Comparison of ENCODE assay signal across 7 cellular contexts in genomic region chr1:182601416-182601786, GRCh38. TPM values are rescaled to one million over a fixed set of nuclear protein-coding genes. Genes with fewer than 3 reads are reported as not detected.
DNase-seq lines count a peak whose midpoint lies in the region; TF ChIP-seq lines count a peak whose summit lies in the region.

No MANE protein-coding gene starts in this region.

- H3K36me3 ChIP-seq in SK-N-MC (ENCODE audit: insufficient read depth, low read length) (peaks cover 45% of the 10 kb centered on the region), cardiac muscle cell (no peaks in the 10 kb centered on the region)

- peak; percentile 62; the same call in 1 of the 2 replicates for TF ChIP-seq CTCF in GM12875 (IDR thresholded peaks at IDR 0.05; ENCODE audit: borderline replicate concordance, insufficient read depth, low read depth, low read length)
- peak; percentile 69 for TF ChIP-seq CTCF in cardiac muscle cell (IDR thresholded peaks at IDR 0.05; ENCODE audit: low read depth, low read length)

- H3K4me3 ChIP-seq in GM12875 (ENCODE audit: low read depth, low read length) (peak overlapping the region; percentile 94), SK-N-MC (peak overlapping the region; percentile 87), cardiac muscle cell (no peak overlapping the region)

- peaks cover 11% of the 10 kb centered on the region for H3K27me3 ChIP-seq in cardiac muscle cell

- H3K27ac ChIP-seq in SK-N-MC (no peak overlapping the region), cardiac muscle cell (no peak overlapping the region)

- no peaks in the 10 kb centered on the region for H3K9me3 ChIP-seq in SK-N-MC (ENCODE audit: low read depth, low read length)
- H3K9me3 ChIP-seq in cardiac muscle cell (ENCODE audit: low read depth), result no peaks in the 10 kb centered on the region

- no peak overlapping the region for H3K9ac ChIP-seq in SK-N-MC (ENCODE audit: insufficient read length)

- H3K4me1 ChIP-seq in cardiac muscle cell (ENCODE audit: low read depth), result peaks cover 4% of the 10 kb centered on the region

- intact Hi-C loops in posterior vena cava (cut with DNase I), result loop anchor here in 1 of 2 donors (2.0 kb wide), 1 partner anchor 181 kb away; no protein-coding TSS in a partner anchor

- peak; percentile 85 for DNase-seq in NCI-H1105 treated with DMSO at 0.1 percent for 48 hours (lab: John Stamatoyannopoulos, UW)
- no peak for DNase-seq in SK-N-MC (ENCODE audit: low read depth, low spot score)
- DNase-seq in activated naive CD8-positive, alpha-beta T cell treated with anti-CD3 and anti-CD28 coated beads, Interleukin-2, amount 50 U/mL, for 16 hours (ENCODE audit: low read depth, low spot score), result peak; percentile 35
- DNase-seq in cardiac muscle cell (ENCODE audit: low read depth in 1 of 2, low spot score in 1 of 2), result peak; percentile 89 to 93
- peak; percentile 92 for DNase-seq in pons (ENCODE audit: low spot score)
- DNase-seq in posterior vena cava (ENCODE audit: low spot score), result no peak

RNA-seq across cellular contexts. Expression of gene RGS16, which starts 2.8 kb away (rescaled TPM):
- total RNA-seq in cardiac muscle cell (1.3 and 1.9 TPM in 2 replicates), posterior vena cava (1 to 10 TPM; 3.1 to 6.9 TPM)
- 0.93 and 2.0 TPM in 2 replicates for polyA plus RNA-seq in cardiac muscle cell

RNA-seq across cellular contexts. Expression of gene RNASEL, which starts 12.3 kb away (rescaled TPM):
- total RNA-seq in cardiac muscle cell (1.5 and 2.2 TPM in 2 replicates), posterior vena cava (1 to 10 TPM; 5.1 to 9.2 TPM)
- polyA plus RNA-seq in cardiac muscle cell, result 0.87 and 3.5 TPM in 2 replicates

Comparison
In these comparisons a context has a peak if more than half of its experiments do, and no peak if none do; other contexts are left out.
1. DNase-seq: peak in NCI-H1105 treated with DMSO at 0.1 percent for 48 hours (single experiment), activated naive CD8-positive, alpha-beta T cell treated with anti-CD3 and anti-CD28 coated beads, Interleukin-2, amount 50 U/mL, for 16 hours (single experiment), cardiac muscle cell (2 of 2) and pons (single experiment); none in SK-N-MC (single experiment) and posterior vena cava (single experiment).